In the genomic region with DNA sequence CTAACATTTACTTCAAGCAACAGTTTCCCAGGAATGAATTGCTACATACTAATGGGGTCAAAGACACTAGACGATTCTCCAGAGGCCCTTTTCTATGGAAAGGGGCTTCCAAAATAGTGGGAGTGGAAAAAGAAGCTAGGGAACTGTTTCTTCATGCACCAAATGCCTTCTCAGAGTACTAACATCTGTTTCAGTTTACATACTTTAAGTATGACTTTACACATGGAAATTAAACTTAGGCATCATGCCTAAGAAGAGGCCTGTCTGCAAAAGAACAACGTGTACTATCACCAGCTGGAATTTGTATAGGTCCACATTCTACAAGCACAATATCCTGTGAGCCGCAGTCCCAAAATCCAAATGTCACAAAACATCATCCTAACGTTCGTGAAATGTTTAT, we compare ENCODE assay signal across 10 cellular contexts. TPM values are rescaled to one million over a fixed set of nuclear protein-coding genes. Genes with fewer than 3 reads are reported as not detected.
DNase-seq lines count a peak whose midpoint lies in the region; ATAC-seq and TF ChIP-seq lines count a peak whose summit lies in the region.
"Had no signal": no experiment of that assay in that cellular context is flagged by ENCODE, and none has a peak within 500 bp of the region (broad histone marks: within the 10 kb centered on the region; RNA-seq: fewer than 3 reads in every experiment).

No MANE protein-coding gene starts in this region.

- peak overlapping the region; percentile 71 for H3K4me2 ChIP-seq in skeletal muscle satellite cell (ENCODE audit: low read length)

- peaks cover 59% of the 10 kb centered on the region for H3K4me1 ChIP-seq in skeletal muscle satellite cell (ENCODE audit: control insufficient read depth, insufficient read depth, low read length)

- DNase-seq in GM04504 (ENCODE audit: low read depth) (peak; percentile 73), astrocyte of the cerebellum (ENCODE audit: low read depth) (peak; percentile 78), hepatic stellate cell (ENCODE audit: low spot score) (peak; percentile 31), Calu3 (no peak), T-helper 1 cell (no peak)
- DNase-seq: GF-D8, NCI-H1436 treated with DMSO at 0.1 percent for 48 hours had no signal

- BruUV-seq in Calu3 (replicated peaks; lab: Mats Ljungman, UMichigan) = no TSS peak

- intact Hi-C loops in Calu3 (cut with micrococcal nuclease; ENCODE audit: unreplicated experiment) = loop anchor here (1.0 to 10.0 kb wide), 7 partner anchors 124 to 1827 kb away; no protein-coding TSS in a partner anchor

- no peaks in the 10 kb centered on the region for H3K9me3 ChIP-seq in skeletal muscle satellite cell (replicated peaks; ENCODE audit: low read length)

- H3K4me1 Mint-ChIP-seq in Calu3 (ENCODE audit: low read depth, unreplicated experiment) = peaks cover 3% of the 10 kb centered on the region

- no peaks in the 10 kb centered on the region for H3K27me3 ChIP-seq in skeletal muscle satellite cell (ENCODE audit: control insufficient read depth, insufficient read depth, low read length)

- H3K4me3 ChIP-seq in astrocyte of the cerebellum (ENCODE audit: low read depth, low read length) (no peak overlapping the region), skeletal muscle satellite cell (ENCODE audit: low read length) (peak overlapping the region; percentile 33)

- CTCF ChIA-PET in Calu3 (lab: Charles Lee) = interaction anchor here (1.2 kb wide), 1 partner anchor 269 kb away, joined by 5 read pairs; no protein-coding TSS in a partner anchor

- H3K27me3 Mint-ChIP-seq in Calu3 (ENCODE audit: unreplicated experiment) = no peaks in the 10 kb centered on the region

- H3K27ac Mint-ChIP-seq in Calu3 (ENCODE audit: unreplicated experiment) = no peak overlapping the region

- no peaks in the 10 kb centered on the region for H3K36me3 ChIP-seq in skeletal muscle satellite cell (ENCODE audit: insufficient read depth, low read length)

- no peak overlapping the region for H3K4me3 Mint-ChIP-seq in Calu3 (ENCODE audit: low read depth, unreplicated experiment)

- TF ChIP-seq CTCF in astrocyte of the cerebellum (IDR thresholded peaks at IDR 0.05; ENCODE audit: low read depth, low read length, missing control alignments) (no peak), Calu3 (IDR thresholded peaks at IDR 0.05; ENCODE audit: unreplicated experiment) (no peak)

- no peaks in the 10 kb centered on the region for H3K36me3 Mint-ChIP-seq in Calu3 (ENCODE audit: insufficient read depth, unreplicated experiment)

- ATAC-seq in HG03457 (IDR thresholded peaks at IDR 0.05; ENCODE audit: unreplicated experiment) = no peak
- no peak for ATAC-seq in GM18517 (IDR thresholded peaks at IDR 0.05; ENCODE audit: unreplicated experiment)

- in situ Hi-C loops in astrocyte of the cerebellum (cut with HindIII; ENCODE audit: low sequenced_read_pairs) = loop anchor here (25.0 kb wide), 1 partner anchor 300 kb away; no protein-coding TSS in a partner anchor

- no peaks in the 10 kb centered on the region for H3K9me3 Mint-ChIP-seq in Calu3 (ENCODE audit: low read depth, unreplicated experiment)

- H3K9ac ChIP-seq in skeletal muscle satellite cell (ENCODE audit: low read depth, low read length) = peak overlapping the region; percentile 82

RNA-seq across cellular contexts. Expression of a gene that starts 29.4 kb away (rescaled TPM):
- total RNA-seq in skeletal muscle satellite cell (2012; rRNA removed) = 67.1 and 69.0 TPM in 2 replicates
- 53.8 and 57.7 TPM in 2 replicates for total RNA-seq in Calu3 (2022)

Comparison
In these comparisons a context has a peak if more than half of its experiments do, and no peak if none do; other contexts are left out.
1. DNase-seq: peak in GM04504 (single experiment), astrocyte of the cerebellum (single experiment) and hepatic stellate cell (single experiment); none in Calu3 (single experiment) and T-helper 1 cell (0 of 5).